Comparison of ENCODE assay signal across 8 cellular contexts in the genomic region with DNA sequence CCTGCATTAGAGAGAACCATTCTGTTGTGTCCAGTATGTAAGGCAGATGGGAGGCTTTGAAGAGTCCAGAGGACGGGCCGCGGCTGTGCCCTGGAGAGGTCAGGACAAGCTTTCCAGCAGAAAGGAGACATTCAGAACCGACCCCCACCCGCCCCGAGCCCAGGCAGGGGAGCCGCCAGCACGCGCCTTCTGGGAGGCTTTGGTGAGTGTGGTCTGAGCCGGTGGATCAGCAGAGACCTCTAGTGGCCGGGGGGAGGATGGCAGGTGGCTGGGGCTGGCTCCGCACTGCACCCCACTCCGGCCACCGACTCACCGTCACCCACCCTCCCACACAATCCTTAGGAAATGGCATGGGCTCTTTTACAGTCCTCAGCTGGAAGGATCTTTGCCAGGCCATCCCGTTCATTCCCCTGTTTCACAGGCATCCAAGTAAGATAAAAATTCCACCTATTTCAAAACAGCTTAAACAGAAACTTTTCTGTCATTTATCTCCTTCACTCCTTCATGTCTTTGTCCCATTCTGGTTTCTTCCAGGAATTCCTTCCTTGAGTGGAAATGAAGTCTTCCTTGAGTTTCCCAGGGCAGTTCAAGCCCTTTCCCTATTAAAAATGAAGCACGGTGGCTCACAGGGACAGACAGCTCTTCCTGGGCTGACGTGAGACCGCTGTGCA.
DNase-seq lines count a peak whose midpoint lies in the region; ATAC-seq, FAIRE-seq and TF ChIP-seq lines count a peak whose summit lies in the region.

No MANE protein-coding gene starts in this region.

- H3K27ac Mint-ChIP-seq in type B pancreatic cell: peak overlapping the region; percentile 39

- H3K27ac ChIP-seq in SJCRH30 (peak overlapping the region; percentile 98), parathyroid adenoma (no peak overlapping the region)

- no peak overlapping the region for H3K9ac ChIP-seq in parathyroid adenoma

- DNase-seq in BE2C (peak; percentile 71), SJCRH30 (peak; percentile 81 to 82), activated gamma-delta T cell (lab: John Stamatoyannopoulos, UW) (peak; percentile 23), frontal cortex (ENCODE audit: low spot score in 2 of 2) (peak; percentile 44 to 80), type B pancreatic cell (ENCODE audit: extremely low spot score, unreplicated experiment) (peak; percentile 88)

- peaks cover 41% of the 10 kb centered on the region for H3K4me1 Mint-ChIP-seq in type B pancreatic cell (ENCODE audit: unreplicated experiment)

- H3K36me3 ChIP-seq in BE2C (no peaks in the 10 kb centered on the region), SJCRH30 (no peaks in the 10 kb centered on the region), parathyroid adenoma (ENCODE audit: control insufficient read depth, insufficient read depth, low read length) (no peaks in the 10 kb centered on the region)

- H3K27me3 Mint-ChIP-seq in type B pancreatic cell: peaks cover 51% of the 10 kb centered on the region

- FAIRE-seq in frontal cortex (lab: Jason Lieb, UNC): no peak

- H3K9me3 Mint-ChIP-seq in type B pancreatic cell: no peaks in the 10 kb centered on the region

- TF ChIP-seq CTCF in BE2C (IDR thresholded peaks at IDR 0.05; ENCODE audit: low read depth, low read length) (peak; percentile 87), parathyroid adenoma (IDR thresholded peaks at IDR 0.05) (peak; percentile 76), type B pancreatic cell (conservative IDR thresholded peaks at IDR 0.05) (peak; percentile 97)

- H3K27me3 ChIP-seq in BE2C (peaks cover 75% of the 10 kb centered on the region), SJCRH30 (no peaks in the 10 kb centered on the region), parathyroid adenoma (ENCODE audit: control insufficient read depth, insufficient read depth, low read length) (no peaks in the 10 kb centered on the region)

- H3K4me3 ChIP-seq in BE2C (ENCODE audit: low read depth, low read length) (no peak overlapping the region), SJCRH30 (peak overlapping the region; percentile 35), parathyroid adenoma (ENCODE audit: low read depth, low read length) (no peak overlapping the region)

- peak overlapping the region; percentile 33 for H2AFZ ChIP-seq in parathyroid adenoma

- no peaks in the 10 kb centered on the region for H3K36me3 Mint-ChIP-seq in type B pancreatic cell

- no peaks in the 10 kb centered on the region for H3K79me2 ChIP-seq in parathyroid adenoma

- H3K9me3 ChIP-seq in BE2C: no peaks in the 10 kb centered on the region
- H3K9me3 ChIP-seq in SJCRH30 (replicated peaks): no peaks in the 10 kb centered on the region
- H3K9me3 ChIP-seq in parathyroid adenoma (ENCODE audit: control insufficient read depth, low read length): no peaks in the 10 kb centered on the region

- H3K4me1 ChIP-seq in BE2C (no peaks in the 10 kb centered on the region), SJCRH30 (peaks cover 46% of the 10 kb centered on the region), parathyroid adenoma (no peaks in the 10 kb centered on the region)

- peak overlapping the region; percentile 55 for H3K4me3 Mint-ChIP-seq in type B pancreatic cell

- H3K4me2 ChIP-seq in parathyroid adenoma (ENCODE audit: low read length): no peak overlapping the region

- ATAC-seq in GM19328 (IDR thresholded peaks at IDR 0.05; ENCODE audit: unreplicated experiment) (peak; percentile 78), HG03469 (IDR thresholded peaks at IDR 0.05; ENCODE audit: unreplicated experiment) (peak; percentile 58)

Comparison
In these comparisons a context has a peak if more than half of its experiments do, and no peak if none do; other contexts are left out.
1. DNase-seq: peak in every context shown above with its lines; median percentile 88 in type B pancreatic cell; 82 in SJCRH30; 71 in BE2C; 62 in frontal cortex; 23 in activated gamma-delta T cell.